In genomic region chr7:30225863-30226361, GRCh38 we compare ENCODE assay signal across 8 cellular contexts.
DNase-seq lines count a peak whose midpoint lies in the region; ATAC-seq and TF ChIP-seq lines count a peak whose summit lies in the region.

No MANE protein-coding gene starts in this region.

- in situ Hi-C loops in astrocyte of the cerebellum (cut with HindIII; ENCODE audit: low sequenced_read_pairs) = no loop called here

- H3K9me3 ChIP-seq in BLaER1 = 0 out of 2 replicates have a peak, but pooled peaks cover 3% of the 10 kb centered on the region

- peak; percentile 77 for ATAC-seq in GM19025 (IDR thresholded peaks at IDR 0.05; ENCODE audit: low read depth, unreplicated experiment)
- ATAC-seq in HG03159 (IDR thresholded peaks at IDR 0.05; ENCODE audit: unreplicated experiment) = peak; percentile 80
- peak; percentile 99 for ATAC-seq in stimulated activated naive B cell treated with anti-CD40 and anti-IgM and Interleukin-4, amounts not matched to agents 10 μg/mL and 1 μg/mL and 100 μg/mL, for 72 hours (replicated peaks)

- H3K36me3 Mint-ChIP-seq in stimulated activated naive B cell treated with anti-CD40 and anti-IgM and Interleukin-4, amounts not matched to agents 10 μg/mL and 1 μg/mL and 100 μg/mL, for 72 hours = peaks cover 0 to 2% of the 10 kb centered on the region in 2 donors

- H3K4me3 Mint-ChIP-seq in stimulated activated naive B cell treated with anti-CD40 and anti-IgM and Interleukin-4, amounts not matched to agents 10 μg/mL and 1 μg/mL and 100 μg/mL, for 72 hours = peak overlapping the region; percentile 29 to 47

- peaks cover 4% of the 10 kb centered on the region in 2 donors for H3K9me3 Mint-ChIP-seq in stimulated activated naive B cell treated with anti-CD40 and anti-IgM and Interleukin-4, amounts not matched to agents 10 μg/mL and 1 μg/mL and 100 μg/mL, for 72 hours

- no peak for TF ChIP-seq CTCF in astrocyte of the cerebellum (IDR thresholded peaks at IDR 0.05; ENCODE audit: low read depth, low read length, missing control alignments)

- H3K4me1 Mint-ChIP-seq in stimulated activated naive B cell treated with anti-CD40 and anti-IgM and Interleukin-4, amounts not matched to agents 10 μg/mL and 1 μg/mL and 100 μg/mL, for 72 hours = peaks cover 23 to 42% of the 10 kb centered on the region in 2 donors

- H3K9ac ChIP-seq in BLaER1 = no peak overlapping the region

- no peaks in the 10 kb centered on the region for H3K27me3 Mint-ChIP-seq in stimulated activated naive B cell treated with anti-CD40 and anti-IgM and Interleukin-4, amounts not matched to agents 10 μg/mL and 1 μg/mL and 100 μg/mL, for 72 hours

- DNase-seq in NCI-H2171 treated with DMSO at 0.1 percent for 48 hours (lab: John Stamatoyannopoulos, UW) (peak; percentile 73), astrocyte of the cerebellum (ENCODE audit: low read depth) (peak; percentile 75), kidney glomerular epithelial cell (lab: John Stamatoyannopoulos, UW) (peak; percentile 82)
- peak; percentile 74 for DNase-seq in stimulated activated naive B cell treated with anti-CD40 and anti-IgM and Interleukin-4, amounts not matched to agents 10 μg/mL and 1 μg/mL and 100 μg/mL, for 72 hours
- DNase-seq in activated naive CD4-positive, alpha-beta T cell (lab: John Stamatoyannopoulos, UW) = no peak

- H3K27me3 ChIP-seq in BLaER1 = no peaks in the 10 kb centered on the region

- no peak overlapping the region for H3K27ac ChIP-seq in BLaER1

- H3K36me3 ChIP-seq in BLaER1 = no peaks in the 10 kb centered on the region

- no peaks in the 10 kb centered on the region for H4K20me1 ChIP-seq in BLaER1

- H3K27ac Mint-ChIP-seq in stimulated activated naive B cell treated with anti-CD40 and anti-IgM and Interleukin-4, amounts not matched to agents 10 μg/mL and 1 μg/mL and 100 μg/mL, for 72 hours = peak overlapping the region; percentile 82

- no peak overlapping the region for H3K4me3 ChIP-seq in BLaER1
- H3K4me3 ChIP-seq in astrocyte of the cerebellum (ENCODE audit: low read depth, low read length) = no peak overlapping the region

- H3K4me1 ChIP-seq in BLaER1 = peaks cover 14% of the 10 kb centered on the region

- peak overlapping the region; percentile 34; the same call in 1 of the 2 replicates for H3K4me2 ChIP-seq in BLaER1

Comparison
In these comparisons a context has a peak if more than half of its experiments do, and no peak if none do; other contexts are left out.
1. DNase-seq: peak in NCI-H2171 treated with DMSO at 0.1 percent for 48 hours (single experiment), astrocyte of the cerebellum (single experiment), kidney glomerular epithelial cell (single experiment) and stimulated activated naive B cell treated with anti-CD40 and anti-IgM and Interleukin-4, amounts not matched to agents 10 μg/mL and 1 μg/mL and 100 μg/mL, for 72 hours (single experiment); none in activated naive CD4-positive, alpha-beta T cell (0 of 4).
2. Peak in every context shown above with its lines, with median percentiles within 50 percentile points of each other: ATAC-seq.